In genomic region chr2:64913357-64913869, GRCh38 we compare ENCODE assay signal across 9 cellular contexts.
DNase-seq lines count a peak whose midpoint lies in the region; FAIRE-seq and TF ChIP-seq lines count a peak whose summit lies in the region.
"Had no signal": no experiment of that assay in that cellular context is flagged by ENCODE, and none has a peak within 500 bp of the region (broad histone marks: within the 10 kb centered on the region; RNA-seq: fewer than 3 reads in every experiment).

No MANE protein-coding gene starts in this region.

- no TSS peak for BruUV-seq in MCF 10A (replicated peaks; lab: Mats Ljungman, UMichigan)
- BruUV-seq in mammary epithelial cell (replicated peaks; lab: Mats Ljungman, UMichigan) = no TSS peak

- in situ Hi-C loops in mammary epithelial cell (cut with MboI; ENCODE audit: low sequenced_read_pairs in 2 of 2) = loop anchor here (10.0 to 25.0 kb wide), 3 partner anchors 249 to 649 kb away; no protein-coding TSS in a partner anchor
- in situ Hi-C loops in T47D (cut with HindIII; ENCODE audit: low pct_unique_long_range_greater_than_20kb, low sequenced_read_pairs) = no loop called here

- no peaks in the 10 kb centered on the region for H4K20me1 ChIP-seq in mammary epithelial cell (ENCODE audit: insufficient read depth, low read length)

- no peak for TF ChIP-seq CTCF in MCF 10A (IDR thresholded peaks at IDR 0.05; ENCODE audit: unreplicated experiment)
- peak in 1 of 2 donors; percentile 42 for TF ChIP-seq CTCF in mammary epithelial cell (conservative IDR thresholded peaks at IDR 0.05 in 1 of 2, IDR thresholded peaks at IDR 0.05 in 1 of 2; ENCODE audit: extremely low read depth in 1 of 2, insufficient read depth in 1 of 2, low read depth in 1 of 2, low read length in 2 of 2)
- no peak for TF ChIP-seq CTCF in glutamatergic neuron (IDR thresholded peaks at IDR 0.05; ENCODE audit: partially characterized antibody, unreplicated experiment)

- H3K36me3 Mint-ChIP-seq in MCF 10A (ENCODE audit: insufficient read depth, unreplicated experiment) = no peaks in the 10 kb centered on the region
- H3K36me3 Mint-ChIP-seq in glutamatergic neuron (ENCODE audit: unreplicated experiment) = no peaks in the 10 kb centered on the region

- H3K9ac ChIP-seq in mammary epithelial cell (ENCODE audit: insufficient read depth, low read length) = no peak overlapping the region

- POLR2A ChIA-PET in MCF 10A (lab: Yijun Ruan, JAX) = no interaction called here

- no peak overlapping the region for H2AFZ ChIP-seq in mammary epithelial cell (ENCODE audit: low read depth, low read length)

- H3K4me2 ChIP-seq in mammary epithelial cell (ENCODE audit: insufficient read depth, low read depth, low read length) = no peak overlapping the region

- no peaks in the 10 kb centered on the region for H3K4me1 Mint-ChIP-seq in MCF 10A (ENCODE audit: insufficient read depth, unreplicated experiment)
- H3K4me1 Mint-ChIP-seq in glutamatergic neuron (ENCODE audit: low read depth, unreplicated experiment) = peaks cover 4% of the 10 kb centered on the region

- H3K27me3 ChIP-seq in mammary epithelial cell (ENCODE audit: insufficient read depth, low read length) = no peaks in the 10 kb centered on the region

- H3K4me3 Mint-ChIP-seq in MCF 10A (ENCODE audit: unreplicated experiment) = no peak overlapping the region
- no peak overlapping the region for H3K4me3 Mint-ChIP-seq in glutamatergic neuron (ENCODE audit: unreplicated experiment)

- H3K27ac ChIP-seq in mammary epithelial cell (ENCODE audit: insufficient read depth, low read depth, low read length) = no peak overlapping the region

- H3K27me3 Mint-ChIP-seq in MCF 10A (ENCODE audit: insufficient read depth, unreplicated experiment) (no peaks in the 10 kb centered on the region), glutamatergic neuron (ENCODE audit: unreplicated experiment) (no peaks in the 10 kb centered on the region)

- DNase-seq in MCF 10A (ENCODE audit: unreplicated experiment) (peak; percentile 12), mammary epithelial cell (no peak), NCI-H2081 (lab: John Stamatoyannopoulos, UW) (peak; percentile 56 to 75), T47D (ENCODE audit: low read depth in 1 of 2, low spot score in 1 of 2) (peak; percentile 26 to 65), urothelium cell line (ENCODE audit: low spot score) (peak; percentile 61), RKO (ENCODE audit: low spot score) (no peak), putamen (ENCODE audit: low spot score) (no peak), glutamatergic neuron (no peak)
- DNase-seq: Kasumi-1 had no signal

- CTCF ChIA-PET in MCF 10A (lab: Yijun Ruan, JAX) (interaction anchor here (0.6 kb wide), 1 partner anchor 171 kb away, joined by 3 read pairs; no protein-coding TSS in a partner anchor), mammary epithelial cell (lab: Charles Lee; ENCODE audit: low non-redundant PET) (no interaction called here)

- H3K4me3 ChIP-seq in mammary epithelial cell (replicated peaks in 1 of 3; ENCODE audit: insufficient read depth in 1 of 3, low read depth in 2 of 3, low read length in 3 of 3) = no peak overlapping the region

- no peaks in the 10 kb centered on the region for H3K9me3 ChIP-seq in mammary epithelial cell (replicated peaks; ENCODE audit: insufficient read depth, low read length)

- H3K4me1 ChIP-seq in mammary epithelial cell (ENCODE audit: insufficient read depth, low read length) = peaks cover 3% of the 10 kb centered on the region

- dilution Hi-C loops in mammary epithelial cell (cut with HindIII; ENCODE audit: low sequenced_read_pairs) = no loop called here

- H3K79me2 ChIP-seq in mammary epithelial cell (ENCODE audit: insufficient read depth, low read length) = no peaks in the 10 kb centered on the region

- H3K27ac Mint-ChIP-seq in MCF 10A (ENCODE audit: low read depth, unreplicated experiment) = no peak overlapping the region
- no peak overlapping the region for H3K27ac Mint-ChIP-seq in glutamatergic neuron (ENCODE audit: unreplicated experiment)

- no peak for FAIRE-seq in urothelium cell line (lab: Jason Lieb, UNC)

- H3K9me3 Mint-ChIP-seq in MCF 10A (ENCODE audit: unreplicated experiment) = no peaks in the 10 kb centered on the region
- no peaks in the 10 kb centered on the region for H3K9me3 Mint-ChIP-seq in glutamatergic neuron (ENCODE audit: unreplicated experiment)

- intact Hi-C loops in MCF 10A (cut with micrococcal nuclease) (no loop called here), mammary epithelial cell (cut with micrococcal nuclease) (loop anchor here (1.0 kb wide), 1 partner anchor 390 kb away; no protein-coding TSS in a partner anchor)

- WGBS in mammary epithelial cell (ENCODE audit: low coverage, missing lambda C conversion rate) = 9% methylated on average over 5 of the region's 5 CpGs

- no peaks in the 10 kb centered on the region for H3K36me3 ChIP-seq in mammary epithelial cell (ENCODE audit: insufficient read depth, low read length)

Comparison
In these comparisons a context has a peak if more than half of its experiments do, and no peak if none do; other contexts are left out.
1. DNase-seq: peak in MCF 10A (single experiment), NCI-H2081 (2 of 2), T47D (2 of 2) and urothelium cell line (single experiment); none in mammary epithelial cell (single experiment), RKO (single experiment), putamen (single experiment) and glutamatergic neuron (single experiment).